In the genomic region with DNA sequence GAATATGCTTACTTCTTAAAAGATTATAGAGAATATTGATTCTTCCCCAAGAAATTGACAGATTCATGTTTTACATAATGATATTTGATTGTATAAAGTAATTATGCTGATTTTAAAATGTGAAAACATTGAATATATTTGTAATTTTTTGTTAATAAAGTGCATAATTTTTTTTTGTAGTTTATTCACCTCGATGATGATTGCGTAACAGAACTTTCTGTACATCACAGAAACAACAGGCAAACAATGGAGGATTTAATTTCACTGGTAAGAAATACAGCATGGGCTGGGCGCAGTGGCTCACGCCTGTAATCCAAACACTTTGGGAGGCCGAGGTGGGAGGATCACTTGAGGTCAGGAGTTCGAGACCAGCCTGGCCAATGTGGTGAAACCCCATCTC, we compare ENCODE assay signal across 26 cellular contexts.
"Had no signal": no experiment of that assay in that cellular context is flagged by ENCODE, and none has a peak within 500 bp of the region (broad histone marks: within the 10 kb centered on the region; RNA-seq: fewer than 3 reads in every experiment).

No MANE protein-coding gene starts in this region.

- H3K27ac ChIP-seq: epithelial cell of prostate, esophagus squamous epithelium, gastrocnemius medialis, heart right ventricle, left lung, lower lobe of right lung had no signal

- DNase-seq: cortex of kidney; effector CD8-positive, alpha-beta T cell; effector memory CD8-positive, alpha-beta T cell; endodermal cell; erythroblast; esophagus squamous epithelium; foreskin fibroblast; foreskin melanocyte; gastrocnemius medialis; glutamatergic neuron; head of caudate nucleus; heart right ventricle; hippocampal formation; left cardiac atrium; left lung; left ventricle myocardium superior; lower lobe of right lung; mesenchymal stem cell; mucosa of descending colon; naive B cell; naive thymus-derived CD8-positive, alpha-beta T cell had no signal

- H3K9me3 ChIP-seq: esophagus squamous epithelium, gastrocnemius medialis, heart right ventricle, left lung, lower lobe of right lung, mucosa of descending colon had no signal

- H3K36me3 ChIP-seq: gastrocnemius medialis, left lung, lower lobe of right lung had no signal

- H3K4me1 ChIP-seq: esophagus squamous epithelium, gastrocnemius medialis, heart right ventricle, left lung, lower lobe of right lung had no signal

- ATAC-seq: effector memory CD8-positive, alpha-beta T cell; esophagus mucosa; gastrocnemius medialis; heart right ventricle; left cardiac atrium; left lung; left ventricle myocardium superior; lower lobe of right lung; mucosa of descending colon; naive thymus-derived CD8-positive, alpha-beta T cell had no signal

- FAIRE-seq: endometrium, islet of Langerhans, keratinocyte had no signal

- H3K27me3 ChIP-seq: esophagus squamous epithelium, gastrocnemius medialis, heart right ventricle, left lung had no signal

- H3K4me3 ChIP-seq: esophagus squamous epithelium, gastrocnemius medialis, heart right ventricle, left lung, lower lobe of right lung, mucosa of descending colon had no signal
